Comparison of ENCODE assay signal across 17 cellular contexts in genomic region chr6:117504478-117505144, GRCh38.
"Had no signal": no experiment of that assay in that cellular context is flagged by ENCODE, and none has a peak within 500 bp of the region (broad histone marks: within the 10 kb centered on the region; RNA-seq: fewer than 3 reads in every experiment).

No MANE protein-coding gene starts in this region.

- H3K27me3 ChIP-seq: left lung, pancreas, upper lobe of right lung had no signal

- H3K27ac ChIP-seq: left lung, pancreas, thoracic aorta, upper lobe of right lung had no signal

- H3K36me3 Mint-ChIP-seq: activated CD4-positive, alpha-beta memory T cell treated with anti-CD3 and anti-CD28 coated beads for 36 hours; activated naive CD4-positive, alpha-beta T cell treated with anti-CD3 and anti-CD28 coated beads, Interleukin-2, amount 50 U/mL, for 72 hours; stimulated activated memory B cell treated with anti-CD40 and anti-IgM and Interleukin-4, amounts not matched to agents 10 μg/mL and 1 μg/mL and 100 μg/mL, for 72 hours had no signal

- H3K27me3 Mint-ChIP-seq: activated CD4-positive, alpha-beta memory T cell treated with anti-CD3 and anti-CD28 coated beads for 36 hours; dendritic cell treated with granulocyte-macrophage colony-stimulating factor and Interleukin-4, amounts not matched to agents 40 ng/mL and 50 ng/mL, for 4 days had no signal

- H3K9me3 Mint-ChIP-seq: activated B cell treated with CpG ODN at 0.5 μM for 24 hours; activated CD4-positive, alpha-beta memory T cell treated with anti-CD3 and anti-CD28 coated beads for 36 hours; activated naive CD4-positive, alpha-beta T cell treated with anti-CD3 and anti-CD28 coated beads, Interleukin-2, amount 50 U/mL, for 72 hours; activated T-helper 1 cell treated with anti-CD3 and anti-CD28 coated beads, Interleukin-12 subunit alpha, Interleukin-12 subunit beta, Interleukin-2, Interleukin-4 antibody, amounts not matched to agents 30 ng/mL and 10 ng/mL and 1 ng/mL, durations not matched to agents 14 hours and 24 hours and 36 hours; dendritic cell treated with granulocyte-macrophage colony-stimulating factor and Interleukin-4, amounts not matched to agents 40 ng/mL and 50 ng/mL, for 4 days; naive thymus-derived CD4-positive, alpha-beta T cell; stimulated activated memory B cell treated with anti-CD40 and anti-IgM and Interleukin-4, amounts not matched to agents 10 μg/mL and 1 μg/mL and 100 μg/mL, for 72 hours; T-helper 2 cell treated with Interferon-gamma antibody and Interleukin-4, amounts not matched to agents 5 μg/mL and 100 μg/mL, for 36 hours had no signal

- H3K4me3 Mint-ChIP-seq: activated B cell treated with CpG ODN at 0.5 μM for 24 hours; activated CD4-positive, alpha-beta memory T cell treated with anti-CD3 and anti-CD28 coated beads for 36 hours; activated T-helper 1 cell treated with anti-CD3 and anti-CD28 coated beads, Interleukin-12 subunit alpha, Interleukin-12 subunit beta, Interleukin-2, Interleukin-4 antibody, amounts not matched to agents 30 ng/mL and 10 ng/mL and 1 ng/mL, durations not matched to agents 14 hours and 24 hours and 36 hours; dendritic cell treated with granulocyte-macrophage colony-stimulating factor and Interleukin-4, amounts not matched to agents 40 ng/mL and 50 ng/mL, for 4 days; naive thymus-derived CD4-positive, alpha-beta T cell; stimulated activated memory B cell treated with anti-CD40 and anti-IgM and Interleukin-4, amounts not matched to agents 10 μg/mL and 1 μg/mL and 100 μg/mL, for 72 hours; T-helper 2 cell treated with Interferon-gamma antibody and Interleukin-4, amounts not matched to agents 5 μg/mL and 100 μg/mL, for 36 hours had no signal

- DNase-seq: activated B cell treated with CpG ODN at 0.5 μM for 24 hours; activated CD4-positive, alpha-beta memory T cell treated with anti-CD3 and anti-CD28 coated beads for 36 hours; activated CD4-positive, alpha-beta T cell treated with anti-CD3 and anti-CD28 coated beads for 4 hours; activated gamma-delta T cell treated with Interleukin-2 at 50 U/mL for 16 hours; activated T-cell treated with anti-CD3 and anti-CD28 coated beads for 4 hours; effector CD8-positive, alpha-beta T cell; left lung; naive thymus-derived CD4-positive, alpha-beta T cell; pancreas; stimulated activated CD4-positive, alpha-beta T cell treated with anti-CD3 and anti-CD28 coated beads, Interleukin-4, amount 100 ng/mL, for 4 hours; upper lobe of right lung had no signal

- H3K4me3 ChIP-seq: left lung, pancreas, thoracic aorta, upper lobe of right lung had no signal

- H3K36me3 ChIP-seq: pancreas, thoracic aorta had no signal

- H3K27ac Mint-ChIP-seq: activated B cell treated with CpG ODN at 0.5 μM for 24 hours; activated CD4-positive, alpha-beta memory T cell treated with anti-CD3 and anti-CD28 coated beads for 36 hours; activated naive CD4-positive, alpha-beta T cell treated with anti-CD3 and anti-CD28 coated beads, Interleukin-2, amount 50 U/mL, for 72 hours; activated T-helper 1 cell treated with anti-CD3 and anti-CD28 coated beads, Interleukin-12 subunit alpha, Interleukin-12 subunit beta, Interleukin-2, Interleukin-4 antibody, amounts not matched to agents 30 ng/mL and 10 ng/mL and 1 ng/mL, durations not matched to agents 14 hours and 24 hours and 36 hours; dendritic cell treated with granulocyte-macrophage colony-stimulating factor and Interleukin-4, amounts not matched to agents 40 ng/mL and 50 ng/mL, for 4 days; naive thymus-derived CD4-positive, alpha-beta T cell; stimulated activated memory B cell treated with anti-CD40 and anti-IgM and Interleukin-4, amounts not matched to agents 10 μg/mL and 1 μg/mL and 100 μg/mL, for 72 hours; T-helper 2 cell treated with Interferon-gamma antibody and Interleukin-4, amounts not matched to agents 5 μg/mL and 100 μg/mL, for 36 hours had no signal

- H3K4me1 Mint-ChIP-seq: activated B cell treated with CpG ODN at 0.5 μM for 24 hours; naive thymus-derived CD4-positive, alpha-beta T cell; stimulated activated memory B cell treated with anti-CD40 and anti-IgM and Interleukin-4, amounts not matched to agents 10 μg/mL and 1 μg/mL and 100 μg/mL, for 72 hours had no signal

- H3K9me3 ChIP-seq: left lung, pancreas, thoracic aorta, upper lobe of right lung had no signal
